ENCODE assay signal across 33 cellular contexts in genomic region chr1:211586538-211586937, GRCh38.
"Had no signal": no experiment of that assay in that cellular context is flagged by ENCODE, and none has a peak within 500 bp of the region (broad histone marks: within the 10 kb centered on the region; RNA-seq: fewer than 3 reads in every experiment).

No MANE protein-coding gene starts in this region.

- ATAC-seq: activated CD4-positive, alpha-beta T cell treated with anti-CD3 and anti-CD28 coated beads for 36 hours; activated CD8-positive, alpha-beta memory T cell treated with anti-CD3 and anti-CD28 coated beads, Interleukin-2, amount 10 ng/mL, durations not matched to agents 7 days and 5 days; activated CD8-positive, alpha-beta T cell treated with anti-CD3 and anti-CD28 coated beads, Interleukin-2, amount 10 ng/mL, durations not matched to agents 7 days and 5 days; activated naive CD8-positive, alpha-beta T cell treated with anti-CD3 and anti-CD28 coated beads, Interleukin-2, amount 50 U/mL, for 24 hours; body of pancreas; gastroesophageal sphincter; heart right ventricle; T-helper 17 cell had no signal

- H3K36me3 Mint-ChIP-seq: activated CD4-positive, alpha-beta memory T cell treated with anti-CD3 and anti-CD28 coated beads for 36 hours; activated CD8-positive, alpha-beta memory T cell treated with anti-CD3 and anti-CD28 coated beads, Interleukin-2, amount 10 ng/mL, durations not matched to agents 7 days and 5 days; activated naive CD8-positive, alpha-beta T cell treated with anti-CD3 and anti-CD28 coated beads for 36 hours had no signal

- H3K27ac ChIP-seq: adrenal gland, body of pancreas, colonic mucosa, epithelial cell of prostate, esophagus squamous epithelium, gastroesophageal sphincter, heart right ventricle had no signal

- H3K27me3 Mint-ChIP-seq: activated CD4-positive, alpha-beta memory T cell treated with anti-CD3 and anti-CD28 coated beads for 36 hours had no signal

- H3K4me1 ChIP-seq: body of pancreas, colonic mucosa had no signal

- DNase-seq: activated CD4-positive, alpha-beta memory T cell treated with anti-CD3 and anti-CD28 coated beads for 36 hours; activated CD4-positive, alpha-beta T cell treated with anti-CD3 and anti-CD28 coated beads for 36 hours; activated CD4-positive, alpha-beta T cell treated with anti-CD3 and anti-CD28 coated beads, Interleukin-2, amount 10 ng/mL, durations not matched to agents 24 days and 14 days; activated CD4-positive, CD25-positive, alpha-beta regulatory T cell; activated CD4-positive, CD25-positive, alpha-beta regulatory T cell treated with anti-CD3 and anti-CD28 coated beads, Interleukin-2, amount 50 U/mL, for 72 hours; activated CD8-positive, alpha-beta memory T cell treated with anti-CD3 and anti-CD28 coated beads, Interleukin-2, amount 10 ng/mL, durations not matched to agents 7 days and 5 days; activated CD8-positive, alpha-beta memory T cell treated with anti-CD3 and anti-CD28 coated beads, Interleukin-2, amount 50 U/mL, for 4 hours; activated CD8-positive, alpha-beta T cell treated with anti-CD3 and anti-CD28 coated beads, Interleukin-2, amount 10 ng/mL, durations not matched to agents 7 days and 5 days; activated effector memory CD4-positive, alpha-beta T cell treated with anti-CD3 and anti-CD28 coated beads, Interleukin-2, amount 50 U/mL, for 16 hours; activated naive CD4-positive, alpha-beta T cell treated with anti-CD3 and anti-CD28 coated beads for 36 hours; activated naive CD8-positive, alpha-beta T cell treated with anti-CD3 and anti-CD28 coated beads for 36 hours; activated naive CD8-positive, alpha-beta T cell treated with anti-CD3 and anti-CD28 coated beads, Interleukin-2, amount 50 U/mL, for 24 hours; activated T-cell treated with anti-CD3 and anti-CD28 coated beads, Interleukin-2, amount 50 U/mL, for 1 hour; activated T-cell treated with anti-CD3 and anti-CD28 coated beads, Interleukin-2, amount 50 U/mL, for 48 hours; adrenal gland; amygdala; aorta; body of pancreas; central memory CD4-positive, alpha-beta T cell; cerebellar nuclear complex; colonic mucosa; effector CD8-positive, alpha-beta T cell; esophagus squamous epithelium; foreskin melanocyte; heart right ventricle; T-helper 17 cell; T1000 had no signal

- H3K27me3 ChIP-seq: adrenal gland, body of pancreas, colonic mucosa, esophagus squamous epithelium, gastroesophageal sphincter, heart right ventricle had no signal

- H3K9me3 ChIP-seq: adrenal gland, body of pancreas, colonic mucosa, esophagus squamous epithelium, gastroesophageal sphincter, heart right ventricle had no signal

- H3K9me3 Mint-ChIP-seq: activated CD4-positive, alpha-beta memory T cell treated with anti-CD3 and anti-CD28 coated beads for 36 hours; activated CD4-positive, alpha-beta T cell treated with anti-CD3 and anti-CD28 coated beads, Interleukin-2, amount 10 ng/mL, durations not matched to agents 24 days and 14 days; activated naive CD4-positive, alpha-beta T cell treated with anti-CD3 and anti-CD28 coated beads for 36 hours; activated naive CD4-positive, alpha-beta T cell treated with anti-CD3 and anti-CD28 coated beads, Interleukin-2, amount 50 U/mL, for 24 hours; activated naive CD8-positive, alpha-beta T cell treated with anti-CD3 and anti-CD28 coated beads for 36 hours; activated naive CD8-positive, alpha-beta T cell treated with anti-CD3 and anti-CD28 coated beads, Interleukin-2, amount 50 U/mL, for 24 hours; activated T-helper 1 cell treated with anti-CD3 and anti-CD28 coated beads, Interleukin-12 subunit alpha, Interleukin-12 subunit beta, Interleukin-2, Interleukin-4 antibody, amounts not matched to agents 30 ng/mL and 10 ng/mL and 1 ng/mL, durations not matched to agents 14 hours and 24 hours and 36 hours; activated T-helper 2 cell treated with anti-CD3 and anti-CD28 coated beads, Interferon-gamma antibody, Interleukin-2, Interleukin-4, amounts not matched to agents 10 μg/mL and 5 μg/mL and 100 μg/mL, durations not matched to agents 14 hours and 24 hours and 36 hours; T-helper 2 cell treated with Interferon-gamma antibody and Interleukin-4, amounts not matched to agents 5 μg/mL and 100 μg/mL, for 36 hours had no signal

- H3K4me3 ChIP-seq: adrenal gland, body of pancreas, colonic mucosa, esophagus squamous epithelium, gastroesophageal sphincter, heart right ventricle had no signal

- H3K27ac Mint-ChIP-seq: activated CD4-positive, alpha-beta memory T cell treated with anti-CD3 and anti-CD28 coated beads for 36 hours; activated CD4-positive, alpha-beta T cell treated with anti-CD3 and anti-CD28 coated beads for 36 hours; activated CD4-positive, alpha-beta T cell treated with anti-CD3 and anti-CD28 coated beads, Interleukin-2, amount 10 ng/mL, durations not matched to agents 24 days and 14 days; activated CD8-positive, alpha-beta memory T cell treated with anti-CD3 and anti-CD28 coated beads, Interleukin-2, amount 10 ng/mL, durations not matched to agents 7 days and 5 days; activated CD8-positive, alpha-beta T cell treated with anti-CD3 and anti-CD28 coated beads, Interleukin-2, amount 10 ng/mL, durations not matched to agents 7 days and 5 days; activated naive CD4-positive, alpha-beta T cell treated with anti-CD3 and anti-CD28 coated beads for 36 hours; activated naive CD4-positive, alpha-beta T cell treated with anti-CD3 and anti-CD28 coated beads, Interleukin-2, amount 50 U/mL, for 24 hours; activated naive CD8-positive, alpha-beta T cell treated with anti-CD3 and anti-CD28 coated beads for 36 hours; activated naive CD8-positive, alpha-beta T cell treated with anti-CD3 and anti-CD28 coated beads, Interleukin-2, amount 50 U/mL, for 24 hours; activated T-helper 1 cell treated with anti-CD3 and anti-CD28 coated beads, Interleukin-12 subunit alpha, Interleukin-12 subunit beta, Interleukin-2, Interleukin-4 antibody, amounts not matched to agents 30 ng/mL and 10 ng/mL and 1 ng/mL, durations not matched to agents 14 hours and 24 hours and 36 hours; activated T-helper 2 cell treated with anti-CD3 and anti-CD28 coated beads, Interferon-gamma antibody, Interleukin-2, Interleukin-4, amounts not matched to agents 10 μg/mL and 5 μg/mL and 100 μg/mL, durations not matched to agents 14 hours and 24 hours and 36 hours; T-helper 17 cell; T-helper 2 cell treated with Interferon-gamma antibody and Interleukin-4, amounts not matched to agents 5 μg/mL and 100 μg/mL, for 36 hours had no signal

- H3K4me3 Mint-ChIP-seq: activated CD4-positive, alpha-beta memory T cell treated with anti-CD3 and anti-CD28 coated beads for 36 hours; activated CD4-positive, alpha-beta T cell treated with anti-CD3 and anti-CD28 coated beads for 36 hours; activated CD4-positive, alpha-beta T cell treated with anti-CD3 and anti-CD28 coated beads, Interleukin-2, amount 10 ng/mL, durations not matched to agents 24 days and 14 days; activated CD8-positive, alpha-beta memory T cell treated with anti-CD3 and anti-CD28 coated beads, Interleukin-2, amount 10 ng/mL, durations not matched to agents 7 days and 5 days; activated CD8-positive, alpha-beta T cell treated with anti-CD3 and anti-CD28 coated beads, Interleukin-2, amount 10 ng/mL, durations not matched to agents 7 days and 5 days; activated naive CD4-positive, alpha-beta T cell treated with anti-CD3 and anti-CD28 coated beads for 36 hours; activated naive CD4-positive, alpha-beta T cell treated with anti-CD3 and anti-CD28 coated beads, Interleukin-2, amount 50 U/mL, for 24 hours; activated naive CD8-positive, alpha-beta T cell treated with anti-CD3 and anti-CD28 coated beads for 36 hours; activated naive CD8-positive, alpha-beta T cell treated with anti-CD3 and anti-CD28 coated beads, Interleukin-2, amount 50 U/mL, for 24 hours; activated T-helper 1 cell treated with anti-CD3 and anti-CD28 coated beads, Interleukin-12 subunit alpha, Interleukin-12 subunit beta, Interleukin-2, Interleukin-4 antibody, amounts not matched to agents 30 ng/mL and 10 ng/mL and 1 ng/mL, durations not matched to agents 14 hours and 24 hours and 36 hours; T-helper 17 cell; T-helper 2 cell treated with Interferon-gamma antibody and Interleukin-4, amounts not matched to agents 5 μg/mL and 100 μg/mL, for 36 hours had no signal

- H3K36me3 ChIP-seq: adrenal gland, colonic mucosa, esophagus squamous epithelium, gastroesophageal sphincter, heart right ventricle had no signal
